ENCODE assay signal across 2 cellular contexts in the genomic region with DNA sequence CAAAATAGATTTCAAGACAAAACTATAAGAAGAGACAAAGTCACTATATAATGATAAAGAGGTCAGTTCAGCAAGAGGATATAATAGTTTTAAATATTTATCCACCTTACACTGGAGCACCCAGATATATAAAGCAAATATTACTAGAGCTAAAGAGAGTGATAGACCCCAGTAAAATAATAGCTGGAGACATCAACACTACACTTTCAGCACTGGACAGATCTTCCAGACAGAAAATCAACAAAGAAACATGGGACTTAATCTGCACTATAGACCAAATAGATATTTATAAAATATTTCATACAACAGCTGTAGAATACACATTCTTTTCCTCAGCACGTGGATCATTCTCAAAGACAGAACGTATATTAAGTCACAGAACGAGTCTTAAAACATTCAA.
A peak's percentile ranks its signal among the peaks of the same experiment; 100 is the strongest.
TF ChIP-seq lines count a peak whose summit lies in the region.

No MANE protein-coding gene starts in this region.

TF ChIP-seq in liver, 16 proteins besides CTCF, POLR2A, EP300 and RAD21 (continued from another document):
- TF ChIP-seq, protein P1, sequence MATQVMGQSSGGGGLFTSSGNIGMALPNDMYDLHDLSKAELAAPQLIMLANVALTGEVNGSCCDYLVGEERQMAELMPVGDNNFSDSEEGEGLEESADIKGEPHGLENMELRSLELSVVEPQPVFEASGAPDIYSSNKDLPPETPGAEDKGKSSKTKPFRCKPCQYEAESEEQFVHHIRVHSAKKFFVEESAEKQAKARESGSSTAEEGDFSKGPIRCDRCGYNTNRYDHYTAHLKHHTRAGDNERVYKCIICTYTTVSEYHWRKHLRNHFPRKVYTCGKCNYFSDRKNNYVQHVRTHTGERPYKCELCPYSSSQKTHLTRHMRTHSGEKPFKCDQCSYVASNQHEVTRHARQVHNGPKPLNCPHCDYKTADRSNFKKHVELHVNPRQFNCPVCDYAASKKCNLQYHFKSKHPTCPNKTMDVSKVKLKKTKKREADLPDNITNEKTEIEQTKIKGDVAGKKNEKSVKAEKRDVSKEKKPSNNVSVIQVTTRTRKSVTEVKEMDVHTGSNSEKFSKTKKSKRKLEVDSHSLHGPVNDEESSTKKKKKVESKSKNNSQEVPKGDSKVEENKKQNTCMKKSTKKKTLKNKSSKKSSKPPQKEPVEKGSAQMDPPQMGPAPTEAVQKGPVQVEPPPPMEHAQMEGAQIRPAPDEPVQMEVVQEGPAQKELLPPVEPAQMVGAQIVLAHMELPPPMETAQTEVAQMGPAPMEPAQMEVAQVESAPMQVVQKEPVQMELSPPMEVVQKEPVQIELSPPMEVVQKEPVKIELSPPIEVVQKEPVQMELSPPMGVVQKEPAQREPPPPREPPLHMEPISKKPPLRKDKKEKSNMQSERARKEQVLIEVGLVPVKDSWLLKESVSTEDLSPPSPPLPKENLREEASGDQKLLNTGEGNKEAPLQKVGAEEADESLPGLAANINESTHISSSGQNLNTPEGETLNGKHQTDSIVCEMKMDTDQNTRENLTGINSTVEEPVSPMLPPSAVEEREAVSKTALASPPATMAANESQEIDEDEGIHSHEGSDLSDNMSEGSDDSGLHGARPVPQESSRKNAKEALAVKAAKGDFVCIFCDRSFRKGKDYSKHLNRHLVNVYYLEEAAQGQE (IDR thresholded peaks at IDR 0.05): peak; percentile 94
- TF ChIP-seq TAF1 (conservative IDR thresholded peaks at IDR 0.05) (no peak), FOXA1 (IDR thresholded peaks at IDR 0.05) (no peak)

TF ChIP-seq in HepG2, 621 proteins besides CTCF, POLR2A, EP300 and RAD21:
- TF ChIP-seq ZNF33A (CRISPR knock-in tag; IDR thresholded peaks at IDR 0.05; ENCODE audit: borderline replicate concordance) (no peak), GTF3A (CRISPR knock-in tag; conservative IDR thresholded peaks at IDR 0.05) (no peak), TOPORS (CRISPR knock-in tag; IDR thresholded peaks at IDR 0.05) (no peak)
- TF ChIP-seq, protein P1 (IDR thresholded peaks at IDR 0.05; ENCODE audit: borderline replicate concordance in 1 of 2, low read depth in 1 of 2, low read length in 2 of 2): peak in 1 of 2 experiments; percentile 84; a peak in 3 of 4 replicates
